Comparison of ENCODE assay signal across 8 cellular contexts in the genomic region with DNA sequence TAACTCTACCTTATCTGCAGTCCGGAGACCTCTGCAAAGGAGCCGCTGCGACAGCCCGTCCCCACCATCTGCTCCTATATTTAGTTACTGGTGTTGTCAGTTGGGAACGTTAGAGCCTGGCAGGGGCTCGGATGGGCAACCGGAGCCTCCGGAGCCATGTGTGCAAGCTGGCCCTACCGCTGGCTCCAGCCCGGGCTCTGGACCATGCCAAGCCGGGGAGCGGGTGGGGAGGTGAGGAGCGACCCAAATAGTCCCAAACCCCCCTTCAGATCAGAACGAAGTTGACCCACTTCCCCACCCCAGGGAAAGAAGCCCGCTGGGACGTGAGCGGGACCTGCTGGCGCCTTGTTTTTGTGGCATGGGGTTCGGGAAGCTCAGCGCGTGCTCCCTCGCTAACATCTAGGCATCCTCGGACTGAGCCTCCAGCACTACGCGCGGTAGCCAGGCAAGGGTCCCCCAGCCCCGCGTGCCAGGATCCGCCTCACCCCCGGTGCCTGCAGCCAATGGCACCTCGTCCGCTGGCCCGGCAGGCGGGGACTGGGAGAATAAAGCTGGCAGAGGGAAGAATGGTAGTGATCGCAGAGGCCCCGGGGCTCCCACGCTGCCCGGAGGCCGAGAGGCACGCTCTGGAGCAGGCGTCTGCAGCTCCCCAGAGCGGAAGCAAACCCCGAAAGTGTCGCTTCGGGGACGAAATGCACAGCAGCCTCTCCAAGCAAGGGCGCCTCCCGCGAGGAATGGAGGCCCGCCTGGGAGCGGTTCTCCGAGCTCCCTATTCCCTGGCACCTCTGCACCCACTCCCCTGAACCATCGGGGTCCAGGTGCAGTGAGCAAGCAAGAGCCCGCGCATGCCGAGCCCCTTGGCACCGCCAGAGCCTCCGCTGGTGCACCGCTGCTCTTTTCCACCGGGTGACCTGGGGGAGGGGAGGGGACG. TPM values are rescaled to one million over a fixed set of nuclear protein-coding genes. Genes with fewer than 3 reads are reported as not detected.
DNase-seq lines count a peak whose midpoint lies in the region; ATAC-seq and TF ChIP-seq lines count a peak whose summit lies in the region.

No MANE protein-coding gene starts in this region.

- H4K91ac ChIP-seq in trophoblast cell (ENCODE audit: low read depth, low read length), result no peak overlapping the region

- H2AK5ac ChIP-seq in trophoblast cell (ENCODE audit: low read length), result no peak overlapping the region

- no peak overlapping the region for H2BK5ac ChIP-seq in trophoblast cell (ENCODE audit: low read depth, low read length, poor library complexity)

- H3K4me2 ChIP-seq in trophoblast cell (ENCODE audit: low read length), result peak overlapping the region; percentile 80

- peak overlapping the region; percentile 1 for H4K12ac ChIP-seq in trophoblast cell (ENCODE audit: low read depth, low read length)

- H3K4ac ChIP-seq in trophoblast cell (ENCODE audit: low read depth, low read length), result no peak overlapping the region

- H3K36me3 ChIP-seq in adipocyte (ENCODE audit: control insufficient read depth, insufficient read depth, low read length, severe bottlenecking) (no peaks in the 10 kb centered on the region), heart left ventricle (no peaks in the 10 kb centered on the region), trophoblast cell (ENCODE audit: control insufficient read depth in 1 of 2, insufficient read depth in 2 of 2, low read length in 2 of 2) (no peaks in the 10 kb centered on the region)

- 2 to 4% (median 3%) methylated on average over 15 to 61 of the region's 61 CpGs for WGBS in heart left ventricle, 4 donors
- no CpG with 5 or more reads among the region's 61 CpGs for WGBS in trophoblast cell (ENCODE audit: extremely low coverage, insufficient coverage, insufficient read length)

- peak overlapping the region; percentile 2 for H3K14ac ChIP-seq in trophoblast cell (ENCODE audit: low read length)

- H3K27ac ChIP-seq in heart left ventricle (peak overlapping the region; percentile 12 to 93 (median 84)), trophoblast cell (ENCODE audit: low read depth, low read length) (no peak overlapping the region)

- peak; percentile 6 for ATAC-seq in GM18520 (IDR thresholded peaks at IDR 0.05; ENCODE audit: unreplicated experiment)
- peak; percentile 38 for ATAC-seq in HG03064 (IDR thresholded peaks at IDR 0.05; ENCODE audit: low read depth, unreplicated experiment)
- peak; percentile 66 to 80 (median 70) for ATAC-seq in heart left ventricle

- intact Hi-C loops in heart left ventricle (cut with DNase I), result loop anchor here in 2 of 10 donors (1.0 kb wide), 2 partner anchors 22 to 23 kb away; a partner anchor contains a TSS

- H3K9me3 ChIP-seq in adipocyte (ENCODE audit: control insufficient read depth, low read length) (no peaks in the 10 kb centered on the region), heart left ventricle (peaks cover 0 to 7% (median 0%) of the 10 kb centered on the region in 12 donors), trophoblast cell (ENCODE audit: insufficient read depth, low read depth, low read length) (peaks cover 3% of the 10 kb centered on the region)

- H2BK120ac ChIP-seq in trophoblast cell (ENCODE audit: insufficient read depth, low read length, poor library complexity), result no peak overlapping the region

- H3K18ac ChIP-seq in trophoblast cell (ENCODE audit: low read length), result no peak overlapping the region

- TF ChIP-seq CTCF in heart left ventricle (IDR thresholded peaks at IDR 0.05), result no peak

- H3K27me3 ChIP-seq in adipocyte (replicated peaks; ENCODE audit: control insufficient read depth, insufficient read depth, low read length), result no peaks in the 10 kb centered on the region
- H3K27me3 ChIP-seq in heart left ventricle, result no peaks in the 10 kb centered on the region
- peaks cover 13% of the 10 kb centered on the region for H3K27me3 ChIP-seq in trophoblast cell (ENCODE audit: insufficient read depth, low read length)

- H3K79me2 ChIP-seq in trophoblast cell (ENCODE audit: control insufficient read depth, insufficient read depth, low read length, poor library complexity), result no peaks in the 10 kb centered on the region

- H3K23ac ChIP-seq in trophoblast cell (ENCODE audit: low read length), result no peak overlapping the region

- TF ChIP-seq POLR2A in heart left ventricle (IDR thresholded peaks at IDR 0.05), result no peak

- peak overlapping the region; percentile 78 for H2AFZ ChIP-seq in trophoblast cell (ENCODE audit: insufficient read depth, low read length, poor library complexity)

- H3K79me1 ChIP-seq in trophoblast cell (ENCODE audit: low read length), result no peaks in the 10 kb centered on the region

- peaks cover 6% of the 10 kb centered on the region for H3K4me1 ChIP-seq in adipocyte (ENCODE audit: control insufficient read depth, insufficient read depth, low read length)
- H3K4me1 ChIP-seq in heart left ventricle, result peaks cover 0 to 41% (median 17%) of the 10 kb centered on the region in 12 donors
- H3K4me1 ChIP-seq in trophoblast cell (ENCODE audit: control insufficient read depth in 1 of 2, insufficient read depth in 2 of 2, low read length in 2 of 2), result peaks cover 5 to 13% of the 10 kb centered on the region in 2 experiments

- peak overlapping the region; percentile 87 for H3K4me3 ChIP-seq in adipocyte (ENCODE audit: low read length)
- H3K4me3 ChIP-seq in heart left ventricle, result peak overlapping the region; percentile 64 to 96 (median 78)
- peak overlapping the region; percentile 72 for H3K4me3 ChIP-seq in trophoblast cell (ENCODE audit: low read depth, low read length)

- H3K9ac ChIP-seq in adipocyte (ENCODE audit: low read length) (peak overlapping the region; percentile 84), trophoblast cell (ENCODE audit: low read length) (no peak overlapping the region)

- H4K8ac ChIP-seq in trophoblast cell (ENCODE audit: low read depth, low read length), result peak overlapping the region; percentile 67

- DNase-seq in Ammon's horn (ENCODE audit: low spot score), result peak; percentile 58
- DNase-seq in NCI-H69 (lab: John Stamatoyannopoulos, UW), result peak; percentile 89
- peak; percentile 71 for DNase-seq in adipocyte (ENCODE audit: low read depth)
- peak; percentile 60 to 84 (median 74) for DNase-seq in heart left ventricle
- peak in 1 of 2 donors; percentile 16 for DNase-seq in trophoblast cell
- DNase-seq in NCI-H2029 (lab: John Stamatoyannopoulos, UW), result no peak

- H2BK12ac ChIP-seq in trophoblast cell (ENCODE audit: low read length), result no peak overlapping the region

RNA-seq across cellular contexts. Expression of a gene that starts 0.7 kb away (rescaled TPM):
- total RNA-seq in heart left ventricle, result 10 to 100 TPM; 32.7 to 92.2 (median 60.2) TPM
- polyA plus RNA-seq in heart left ventricle, result 10 to 100 TPM; 24.8 to 28.4 TPM
- 2.2 and 2.3 TPM in 2 replicates for polyA plus RNA-seq in trophoblast cell (2013)

RNA-seq across cellular contexts. Expression of a gene that starts 22.2 kb away (rescaled TPM):
- total RNA-seq in heart left ventricle, result 100 to 1,000 TPM in 1 of 9 donors, 10 to 100 TPM in 8; 78.3 to 150 (median 89.7) TPM
- 10 to 100 TPM; 20.6 to 41.8 TPM for polyA plus RNA-seq in heart left ventricle
- polyA plus RNA-seq in trophoblast cell (2013), result 71.6 and 73.5 TPM in 2 replicates

RNA-seq across cellular contexts. Expression of a gene that starts 59.7 kb away (rescaled TPM):
- under 1 TPM in 2 of 9 donors, not detected in 7; 0.22 to 0.37 TPM for total RNA-seq in heart left ventricle
- not detected for polyA plus RNA-seq in heart left ventricle
- 0.15 and 0.26 TPM in 2 replicates for polyA plus RNA-seq in trophoblast cell (2013)

Comparison
In these comparisons a context has a peak if more than half of its experiments do, and no peak if none do; other contexts are left out.
1. ATAC-seq: peak in every context shown above with its lines; median percentile 70 in heart left ventricle; 38 in HG03064; 6 in GM18520.